ENCODE assay signal across 27 cellular contexts in genomic region chr11:12701815-12702214, GRCh38. TPM values are rescaled to one million over a fixed set of nuclear protein-coding genes. Genes with fewer than 3 reads are reported as not detected.
DNase-seq lines count a peak whose midpoint lies in the region; ATAC-seq and TF ChIP-seq lines count a peak whose summit lies in the region.
"Had no signal": no experiment of that assay in that cellular context is flagged by ENCODE, and none has a peak within 500 bp of the region (broad histone marks: within the 10 kb centered on the region; RNA-seq: fewer than 3 reads in every experiment).

No MANE protein-coding gene starts in this region.

- no TSS peak for BruUV-seq in Calu3 (replicated peaks; lab: Mats Ljungman, UMichigan)

- H3K9me3 ChIP-seq in RWPE2 (ENCODE audit: severe bottlenecking) (peaks cover 3% of the 10 kb centered on the region), right cardiac atrium (ENCODE audit: control insufficient read depth, low read length) (no peaks in the 10 kb centered on the region)
- H3K9me3 ChIP-seq: BLaER1, thyroid gland had no signal

- H3K4me3 Mint-ChIP-seq in Calu3 (ENCODE audit: low read depth, unreplicated experiment) (no peak overlapping the region), osteocyte (ENCODE audit: unreplicated experiment) (no peak overlapping the region)
- H3K4me3 Mint-ChIP-seq: activated CD4-positive, alpha-beta memory T cell treated with anti-CD3 and anti-CD28 coated beads, Interleukin-2, amount 10 ng/mL, durations not matched to agents 7 days and 5 days; H9 had no signal

- intact Hi-C loops in Calu3 (cut with micrococcal nuclease; ENCODE audit: unreplicated experiment) (no loop called here), right cardiac atrium (cut with DNase I) (no loop called here)

- peaks cover 10% of the 10 kb centered on the region for H3K36me3 ChIP-seq in RWPE2 (ENCODE audit: low read depth)
- H3K36me3 ChIP-seq: BLaER1, thyroid gland had no signal

- no peak for ATAC-seq in RWPE2 (ENCODE audit: low read depth)
- ATAC-seq in right cardiac atrium = peak; percentile 42 to 47
- ATAC-seq: activated naive CD4-positive, alpha-beta T cell treated with anti-CD3 and anti-CD28 coated beads, Interleukin-2, amount 50 U/mL, for 72 hours; sciatic nerve had no signal

- peak overlapping the region; percentile 11 for H3K27ac Mint-ChIP-seq in Calu3 (ENCODE audit: unreplicated experiment)
- peak overlapping the region; percentile 58 for H3K27ac Mint-ChIP-seq in osteocyte (ENCODE audit: unreplicated experiment)
- H3K27ac Mint-ChIP-seq: activated CD4-positive, alpha-beta memory T cell treated with anti-CD3 and anti-CD28 coated beads, Interleukin-2, amount 10 ng/mL, durations not matched to agents 7 days and 5 days; activated naive CD4-positive, alpha-beta T cell treated with anti-CD3 and anti-CD28 coated beads, Interleukin-2, amount 50 U/mL, for 72 hours; activated T-helper 2 cell treated with anti-CD3 and anti-CD28 coated beads, Interferon-gamma antibody, Interleukin-2, Interleukin-4, amounts not matched to agents 10 μg/mL and 5 μg/mL and 100 μg/mL, durations not matched to agents 14 hours and 24 hours and 36 hours had no signal

- H3K4me1 ChIP-seq in RWPE2 (ENCODE audit: insufficient read depth, poor library complexity, severe bottlenecking) (peaks cover 62% of the 10 kb centered on the region), right cardiac atrium (ENCODE audit: control insufficient read depth, insufficient read depth, low read length) (peaks cover 21% of the 10 kb centered on the region)

- WGBS in right cardiac atrium = 65% methylated on average over 3 of the region's 3 CpGs

- TF ChIP-seq CTCF in Calu3 (IDR thresholded peaks at IDR 0.05; ENCODE audit: unreplicated experiment) (no peak), RWPE2 (IDR thresholded peaks at IDR 0.05; ENCODE audit: poor library complexity, severe bottlenecking) (no peak), osteocyte (IDR thresholded peaks at IDR 0.05) (no peak)

- H3K27me3 Mint-ChIP-seq in Calu3 (ENCODE audit: unreplicated experiment) (no peaks in the 10 kb centered on the region), osteocyte (ENCODE audit: unreplicated experiment) (no peaks in the 10 kb centered on the region)

- CTCF ChIA-PET in Calu3 (lab: Charles Lee) = no interaction called here

- DNase-seq in Calu3 (no peak), RWPE2 (ENCODE audit: low spot score) (no peak), right cardiac atrium (no peak), osteocyte (ENCODE audit: extremely low spot score, unreplicated experiment) (no peak), AG08395 (ENCODE audit: low spot score) (no peak), MV-4-11 (lab: John Stamatoyannopoulos, UW) (no peak), NCI-H446 (lab: John Stamatoyannopoulos, UW) (no peak)
- DNase-seq: activated CD4-positive, alpha-beta memory T cell treated with anti-CD3 and anti-CD28 coated beads, Interleukin-2, amount 10 ng/mL, durations not matched to agents 7 days and 5 days; amygdala; brain microvascular endothelial cell; dorsolateral prefrontal cortex; H9; left colon; mesendoderm; NCI-H1417 treated with DMSO at 0.1 percent for 48 hours; NCI-H2081; NCI-H345; NCI-H774; stimulated activated CD4-positive, alpha-beta T cell treated with anti-CD3 and anti-CD28 coated beads, Interleukin-4, amount 100 ng/mL, for 24 hours; T-helper 2 cell; thyroid gland had no signal

- no peaks in the 10 kb centered on the region for H3K9me3 Mint-ChIP-seq in Calu3 (ENCODE audit: low read depth, unreplicated experiment)
- H3K9me3 Mint-ChIP-seq in osteocyte (ENCODE audit: unreplicated experiment) = no peaks in the 10 kb centered on the region
- H3K9me3 Mint-ChIP-seq: activated CD4-positive, alpha-beta memory T cell treated with anti-CD3 and anti-CD28 coated beads, Interleukin-2, amount 10 ng/mL, durations not matched to agents 7 days and 5 days; activated naive CD4-positive, alpha-beta T cell treated with anti-CD3 and anti-CD28 coated beads, Interleukin-2, amount 50 U/mL, for 72 hours; activated T-helper 2 cell treated with anti-CD3 and anti-CD28 coated beads, Interferon-gamma antibody, Interleukin-2, Interleukin-4, amounts not matched to agents 10 μg/mL and 5 μg/mL and 100 μg/mL, durations not matched to agents 14 hours and 24 hours and 36 hours; H9 had no signal

- H3K27me3 ChIP-seq in RWPE2 (ENCODE audit: insufficient read depth, poor library complexity, severe bottlenecking) (no peaks in the 10 kb centered on the region), right cardiac atrium (ENCODE audit: control insufficient read depth, insufficient read depth) (no peaks in the 10 kb centered on the region)
- H3K27me3 ChIP-seq: BLaER1, brain microvascular endothelial cell, dorsolateral prefrontal cortex, thyroid gland had no signal

- H3K4me3 ChIP-seq in RWPE2 (ENCODE audit: severe bottlenecking) (no peak overlapping the region), right cardiac atrium (ENCODE audit: low read length) (no peak overlapping the region)
- H3K4me3 ChIP-seq: BLaER1, dorsolateral prefrontal cortex, SK-N-MC, thyroid gland had no signal

- peak overlapping the region; percentile 41 for H3K27ac ChIP-seq in RWPE2 (ENCODE audit: poor library complexity, severe bottlenecking)
- peak overlapping the region; percentile 43 for H3K27ac ChIP-seq in right cardiac atrium (ENCODE audit: low read length)
- H3K27ac ChIP-seq: BLaER1, brain microvascular endothelial cell, dorsolateral prefrontal cortex, KMS-11, SK-N-MC, thyroid gland had no signal

- H3K4me1 Mint-ChIP-seq in Calu3 (ENCODE audit: low read depth, unreplicated experiment) (peaks cover 55% of the 10 kb centered on the region), osteocyte (ENCODE audit: unreplicated experiment) (peaks cover 85% of the 10 kb centered on the region)
- H3K4me1 Mint-ChIP-seq: activated CD4-positive, alpha-beta memory T cell treated with anti-CD3 and anti-CD28 coated beads, Interleukin-2, amount 10 ng/mL, durations not matched to agents 7 days and 5 days had no signal

- H3K36me3 Mint-ChIP-seq in Calu3 (ENCODE audit: insufficient read depth, unreplicated experiment) (peaks cover 4% of the 10 kb centered on the region), osteocyte (ENCODE audit: unreplicated experiment) (peaks cover 4% of the 10 kb centered on the region)
- H3K36me3 Mint-ChIP-seq: activated naive CD4-positive, alpha-beta T cell treated with anti-CD3 and anti-CD28 coated beads, Interleukin-2, amount 50 U/mL, for 72 hours had no signal

RNA-seq across cellular contexts. Expression of gene TEAD1, which starts 27.6 kb away (rescaled TPM):
- total RNA-seq in Calu3 (2022) (99.0 and 104 TPM in 2 replicates), right cardiac atrium (100 to 1,000 TPM in 2 of 4 donors, 10 to 100 TPM in 2; 81.3 to 105 (median 98.4) TPM), osteocyte (152 and 154 TPM in 2 replicates)
- polyA plus RNA-seq in right cardiac atrium = 19.7 TPM
